Comparison of ENCODE assay signal across 1 cellular context in the genomic region with DNA sequence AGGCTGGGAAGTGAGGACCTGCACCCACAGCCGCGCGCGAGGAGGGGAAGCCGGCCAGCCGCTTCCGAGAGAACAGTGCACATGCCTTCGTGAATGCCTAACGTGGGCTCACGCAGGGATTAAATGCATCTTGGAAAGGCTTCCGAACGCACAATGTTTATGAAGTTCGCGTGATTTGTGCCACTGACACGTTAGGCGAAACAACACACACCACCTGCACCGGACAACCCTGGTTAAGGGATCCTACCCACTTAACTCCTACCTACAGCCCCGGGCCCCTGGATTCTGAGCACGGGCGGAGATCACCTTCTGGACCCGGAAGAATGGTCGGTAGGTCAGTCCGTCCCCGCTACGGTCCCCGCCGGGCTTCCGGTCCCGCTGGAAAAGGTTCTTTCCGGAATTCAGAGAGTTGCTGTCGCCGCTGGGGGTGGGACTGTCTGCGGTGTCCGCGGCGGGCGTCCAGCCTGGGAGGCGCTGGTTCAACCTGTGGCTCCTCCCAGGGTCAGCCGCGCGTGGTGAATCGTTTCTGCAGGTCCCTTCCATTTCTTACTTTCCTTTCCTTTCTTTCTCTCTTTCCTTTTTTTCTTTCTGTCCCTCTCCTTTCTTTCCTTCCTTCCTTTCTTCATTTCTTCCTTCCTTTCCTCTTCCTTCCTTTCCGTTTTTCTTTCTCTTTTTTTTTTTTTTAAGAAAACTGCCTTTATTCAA.
A peak's percentile ranks its signal among the peaks of the same experiment; 100 is the strongest.
TF ChIP-seq lines count a peak whose summit lies in the region.

A gene with protein sequence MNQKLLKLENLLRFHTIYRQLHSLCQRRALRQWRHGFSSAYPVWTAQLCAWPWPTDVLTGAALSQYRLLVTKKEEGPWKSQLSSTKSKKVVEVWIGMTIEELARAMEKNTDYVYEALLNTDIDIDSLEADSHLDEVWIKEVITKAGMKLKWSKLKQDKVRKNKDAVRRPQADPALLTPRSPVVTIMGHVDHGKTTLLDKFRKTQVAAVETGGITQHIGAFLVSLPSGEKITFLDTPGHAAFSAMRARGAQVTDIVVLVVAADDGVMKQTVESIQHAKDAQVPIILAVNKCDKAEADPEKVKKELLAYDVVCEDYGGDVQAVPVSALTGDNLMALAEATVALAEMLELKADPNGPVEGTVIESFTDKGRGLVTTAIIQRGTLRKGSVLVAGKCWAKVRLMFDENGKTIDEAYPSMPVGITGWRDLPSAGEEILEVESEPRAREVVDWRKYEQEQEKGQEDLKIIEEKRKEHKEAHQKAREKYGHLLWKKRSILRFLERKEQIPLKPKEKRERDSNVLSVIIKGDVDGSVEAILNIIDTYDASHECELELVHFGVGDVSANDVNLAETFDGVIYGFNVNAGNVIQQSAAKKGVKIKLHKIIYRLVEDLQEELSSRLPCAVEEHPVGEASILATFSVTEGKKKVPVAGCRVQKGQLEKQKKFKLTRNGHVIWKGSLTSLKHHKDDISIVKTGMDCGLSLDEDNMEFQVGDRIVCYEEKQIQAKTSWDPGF (minus strand): TSS at position 325 of the 705 bp plus-strand sequence. CDS start 5,373 bp downstream, outside the sequence.

TF ChIP-seq in HepG2, 621 proteins besides CTCF, POLR2A, EP300 and RAD21 (continued from another document and continues in another):
- TF ChIP-seq FOXP4 (CRISPR knock-in tag; IDR thresholded peaks at IDR 0.05) = peak; percentile 86
- 0 out of 2 replicates have a peak, but pooled peaks have one; percentile 66 for TF ChIP-seq CREBL2 (CRISPR knock-in tag; IDR thresholded peaks at IDR 0.05; ENCODE audit: borderline replicate concordance)
- TF ChIP-seq ONECUT2 (CRISPR knock-in tag; IDR thresholded peaks at IDR 0.05) = peak; percentile 59
- TF ChIP-seq ZFP37 (CRISPR knock-in tag; IDR thresholded peaks at IDR 0.05; ENCODE audit: borderline replicate concordance) = peak; percentile 97
- peak; percentile 50; the same call in 1 of the 2 replicates for TF ChIP-seq ZNF749 (CRISPR knock-in tag; IDR thresholded peaks at IDR 0.05; ENCODE audit: borderline replicate concordance)
- TF ChIP-seq, protein P1, sequence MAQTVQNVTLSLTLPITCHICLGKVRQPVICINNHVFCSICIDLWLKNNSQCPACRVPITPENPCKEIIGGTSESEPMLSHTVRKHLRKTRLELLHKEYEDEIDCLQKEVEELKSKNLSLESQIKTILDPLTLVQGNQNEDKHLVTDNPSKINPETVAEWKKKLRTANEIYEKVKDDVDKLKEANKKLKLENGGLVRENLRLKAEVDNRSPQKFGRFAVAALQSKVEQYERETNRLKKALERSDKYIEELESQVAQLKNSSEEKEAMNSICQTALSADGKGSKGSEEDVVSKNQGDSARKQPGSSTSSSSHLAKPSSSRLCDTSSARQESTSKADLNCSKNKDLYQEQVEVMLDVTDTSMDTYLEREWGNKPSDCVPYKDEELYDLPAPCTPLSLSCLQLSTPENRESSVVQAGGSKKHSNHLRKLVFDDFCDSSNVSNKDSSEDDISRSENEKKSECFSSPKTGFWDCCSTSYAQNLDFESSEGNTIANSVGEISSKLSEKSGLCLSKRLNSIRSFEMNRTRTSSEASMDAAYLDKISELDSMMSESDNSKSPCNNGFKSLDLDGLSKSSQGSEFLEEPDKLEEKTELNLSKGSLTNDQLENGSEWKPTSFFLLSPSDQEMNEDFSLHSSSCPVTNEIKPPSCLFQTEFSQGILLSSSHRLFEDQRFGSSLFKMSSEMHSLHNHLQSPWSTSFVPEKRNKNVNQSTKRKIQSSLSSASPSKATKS (CRISPR knock-in tag; IDR thresholded peaks at IDR 0.05) = 0 out of 2 replicates have a peak, but pooled peaks have one; percentile 90
- TF ChIP-seq ARID4A (CRISPR knock-in tag; IDR thresholded peaks at IDR 0.05; ENCODE audit: borderline replicate concordance) = peak; percentile 99
- TF ChIP-seq FOXA1 (IDR thresholded peaks at IDR 0.05) = no peak
- peak; percentile 34 for TF ChIP-seq FOXA1 (CRISPR knock-in tag; IDR thresholded peaks at IDR 0.05)
- TF ChIP-seq NR1H2 (CRISPR knock-in tag; IDR thresholded peaks at IDR 0.05; ENCODE audit: borderline replicate concordance, low read depth) = peak; percentile 90; the same call in 1 of the 2 replicates
- no peak for TF ChIP-seq ZNF383 (CRISPR knock-in tag; IDR thresholded peaks at IDR 0.05; ENCODE audit: borderline replicate concordance)
- peak; percentile 82 for TF ChIP-seq ZNF333 (CRISPR knock-in tag; IDR thresholded peaks at IDR 0.05; ENCODE audit: borderline replicate concordance)
- TF ChIP-seq HDAC1 (CRISPR knock-in tag; IDR thresholded peaks at IDR 0.05) = peak; percentile 98
- TF ChIP-seq SMC3 (IDR thresholded peaks at IDR 0.05; ENCODE audit: low read length) = no peak
- peak; percentile 97 for TF ChIP-seq ZNF569 (CRISPR knock-in tag; IDR thresholded peaks at IDR 0.05; ENCODE audit: borderline replicate concordance)
- peak; percentile 71 for TF ChIP-seq ARID2 (CRISPR knock-in tag; IDR thresholded peaks at IDR 0.05; ENCODE audit: borderline replicate concordance)
- peak; percentile 99 for TF ChIP-seq POLR2AphosphoS5 (IDR thresholded peaks at IDR 0.05; ENCODE audit: low read depth, low read length)
- TF ChIP-seq ZNF224 (CRISPR knock-in tag; IDR thresholded peaks at IDR 0.05) = peak; percentile 84; the same call in 1 of the 2 replicates
- TF ChIP-seq MAFG (CRISPR knock-in tag; IDR thresholded peaks at IDR 0.05) = no peak
- TF ChIP-seq, protein P2, sequence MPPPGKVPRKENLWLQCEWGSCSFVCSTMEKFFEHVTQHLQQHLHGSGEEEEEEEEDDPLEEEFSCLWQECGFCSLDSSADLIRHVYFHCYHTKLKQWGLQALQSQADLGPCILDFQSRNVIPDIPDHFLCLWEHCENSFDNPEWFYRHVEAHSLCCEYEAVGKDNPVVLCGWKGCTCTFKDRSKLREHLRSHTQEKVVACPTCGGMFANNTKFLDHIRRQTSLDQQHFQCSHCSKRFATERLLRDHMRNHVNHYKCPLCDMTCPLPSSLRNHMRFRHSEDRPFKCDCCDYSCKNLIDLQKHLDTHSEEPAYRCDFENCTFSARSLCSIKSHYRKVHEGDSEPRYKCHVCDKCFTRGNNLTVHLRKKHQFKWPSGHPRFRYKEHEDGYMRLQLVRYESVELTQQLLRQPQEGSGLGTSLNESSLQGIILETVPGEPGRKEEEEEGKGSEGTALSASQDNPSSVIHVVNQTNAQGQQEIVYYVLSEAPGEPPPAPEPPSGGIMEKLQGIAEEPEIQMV (CRISPR knock-in tag; IDR thresholded peaks at IDR 0.05; ENCODE audit: low read depth) = peak; percentile 96
- TF ChIP-seq PHF8 (CRISPR knock-in tag; IDR thresholded peaks at IDR 0.05) = peak; percentile 96
- TF ChIP-seq, protein P3, sequence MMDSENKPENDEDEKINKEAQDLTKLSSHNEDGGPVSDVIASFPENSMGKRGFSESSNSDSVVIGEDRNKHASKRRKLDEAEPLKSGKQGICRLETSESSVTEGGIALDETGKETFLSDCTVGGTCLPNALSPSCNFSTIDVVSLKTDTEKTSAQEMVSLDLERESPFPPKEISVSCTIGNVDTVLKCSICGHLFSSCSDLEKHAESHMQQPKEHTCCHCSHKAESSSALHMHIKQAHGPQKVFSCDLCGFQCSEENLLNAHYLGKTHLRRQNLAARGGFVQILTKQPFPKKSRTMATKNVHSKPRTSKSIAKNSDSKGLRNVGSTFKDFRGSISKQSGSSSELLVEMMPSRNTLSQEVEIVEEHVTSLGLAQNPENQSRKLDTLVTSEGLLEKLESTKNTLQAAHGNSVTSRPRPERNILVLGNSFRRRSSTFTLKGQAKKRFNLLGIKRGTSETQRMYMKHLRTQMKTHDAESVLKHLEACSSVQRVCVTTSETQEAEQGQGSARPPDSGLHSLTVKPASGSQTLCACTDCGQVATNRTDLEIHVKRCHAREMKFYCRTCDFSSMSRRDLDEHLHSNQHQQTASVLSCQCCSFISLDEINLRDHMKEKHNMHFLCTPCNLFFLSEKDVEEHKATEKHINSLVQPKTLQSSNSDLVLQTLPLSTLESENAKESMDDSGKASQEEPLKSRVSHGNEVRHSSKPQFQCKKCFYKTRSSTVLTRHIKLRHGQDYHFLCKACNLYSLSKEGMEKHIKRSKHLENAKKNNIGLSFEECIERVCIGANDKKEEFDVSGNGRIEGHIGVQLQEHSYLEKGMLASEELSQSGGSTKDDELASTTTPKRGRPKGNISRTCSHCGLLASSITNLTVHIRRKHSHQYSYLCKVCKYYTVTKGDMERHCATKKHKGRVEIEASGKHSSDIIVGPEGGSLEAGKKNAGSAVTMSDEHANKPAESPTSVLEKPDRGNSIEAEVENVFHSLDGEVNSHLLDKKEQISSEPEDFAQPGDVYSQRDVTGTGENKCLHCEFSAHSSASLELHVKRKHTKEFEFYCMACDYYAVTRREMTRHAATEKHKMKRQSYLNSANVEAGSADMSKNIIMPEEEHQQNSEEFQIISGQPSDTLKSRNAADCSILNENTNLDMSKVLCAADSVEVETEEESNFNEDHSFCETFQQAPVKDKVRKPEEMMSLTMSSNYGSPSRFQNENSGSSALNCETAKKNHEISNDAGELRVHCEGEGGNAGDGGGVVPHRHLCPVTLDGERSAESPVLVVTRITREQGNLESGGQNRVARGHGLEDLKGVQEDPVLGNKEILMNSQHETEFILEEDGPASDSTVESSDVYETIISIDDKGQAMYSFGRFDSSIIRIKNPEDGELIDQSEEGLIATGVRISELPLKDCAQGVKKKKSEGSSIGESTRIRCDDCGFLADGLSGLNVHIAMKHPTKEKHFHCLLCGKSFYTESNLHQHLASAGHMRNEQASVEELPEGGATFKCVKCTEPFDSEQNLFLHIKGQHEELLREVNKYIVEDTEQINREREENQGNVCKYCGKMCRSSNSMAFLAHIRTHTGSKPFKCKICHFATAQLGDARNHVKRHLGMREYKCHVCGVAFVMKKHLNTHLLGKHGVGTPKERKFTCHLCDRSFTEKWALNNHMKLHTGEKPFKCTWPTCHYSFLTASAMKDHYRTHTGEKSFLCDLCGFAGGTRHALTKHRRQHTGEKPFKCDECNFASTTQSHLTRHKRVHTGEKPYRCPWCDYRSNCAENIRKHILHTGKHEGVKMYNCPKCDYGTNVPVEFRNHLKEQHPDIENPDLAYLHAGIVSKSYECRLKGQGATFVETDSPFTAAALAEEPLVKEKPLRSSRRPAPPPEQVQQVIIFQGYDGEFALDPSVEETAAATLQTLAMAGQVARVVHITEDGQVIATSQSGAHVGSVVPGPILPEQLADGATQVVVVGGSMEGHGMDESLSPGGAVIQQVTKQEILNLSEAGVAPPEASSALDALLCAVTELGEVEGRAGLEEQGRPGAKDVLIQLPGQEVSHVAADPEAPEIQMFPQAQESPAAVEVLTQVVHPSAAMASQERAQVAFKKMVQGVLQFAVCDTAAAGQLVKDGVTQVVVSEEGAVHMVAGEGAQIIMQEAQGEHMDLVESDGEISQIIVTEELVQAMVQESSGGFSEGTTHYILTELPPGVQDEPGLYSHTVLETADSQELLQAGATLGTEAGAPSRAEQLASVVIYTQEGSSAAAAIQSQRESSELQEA (CRISPR knock-in tag; IDR thresholded peaks at IDR 0.05; ENCODE audit: not compliant biosample characterization) = peak; percentile 97
- TF ChIP-seq GABPA (IDR thresholded peaks at IDR 0.05; ENCODE audit: low read depth, low read length) = peak; percentile 100
- TF ChIP-seq GABPA (CRISPR knock-in tag; IDR thresholded peaks at IDR 0.05; ENCODE audit: low read depth) = peak; percentile 100
- TF ChIP-seq SNRNP70 (IDR thresholded peaks at IDR 0.05; ENCODE audit: low read depth, low read length) = no peak
- no peak; the same call in 1 of the 2 replicates for TF ChIP-seq XBP1 (CRISPR knock-in tag; IDR thresholded peaks at IDR 0.05)
- TF ChIP-seq SOX5 (CRISPR knock-in tag; IDR thresholded peaks at IDR 0.05; ENCODE audit: borderline replicate concordance) = peak; percentile 87; the same call in 1 of the 2 replicates
- TF ChIP-seq ELF4 (CRISPR knock-in tag; IDR thresholded peaks at IDR 0.05; ENCODE audit: borderline replicate concordance) = peak; percentile 99
- TF ChIP-seq MTA3 (CRISPR knock-in tag; IDR thresholded peaks at IDR 0.05) = no peak
- TF ChIP-seq NFE2L1 (CRISPR knock-in tag; IDR thresholded peaks at IDR 0.05; ENCODE audit: borderline replicate concordance) = no peak
- TF ChIP-seq SSRP1 (CRISPR knock-in tag; IDR thresholded peaks at IDR 0.05) = no peak
